1 cellular context compared by ENCODE assay signal in genomic region chr4:88523325-88524129, GRCh38.
A peak's percentile ranks its signal among the peaks of the same experiment; 100 is the strongest.
TF ChIP-seq lines count a peak whose summit lies in the region.

PYURF (minus strand) TSS chr4:88523776; CDS start chr4:88523700, 76 bp downstream.

TF ChIP-seq in HepG2, 621 proteins besides CTCF, POLR2A, EP300 and RAD21 (continued from another document and continues in another):
- TF ChIP-seq, protein P1, sequence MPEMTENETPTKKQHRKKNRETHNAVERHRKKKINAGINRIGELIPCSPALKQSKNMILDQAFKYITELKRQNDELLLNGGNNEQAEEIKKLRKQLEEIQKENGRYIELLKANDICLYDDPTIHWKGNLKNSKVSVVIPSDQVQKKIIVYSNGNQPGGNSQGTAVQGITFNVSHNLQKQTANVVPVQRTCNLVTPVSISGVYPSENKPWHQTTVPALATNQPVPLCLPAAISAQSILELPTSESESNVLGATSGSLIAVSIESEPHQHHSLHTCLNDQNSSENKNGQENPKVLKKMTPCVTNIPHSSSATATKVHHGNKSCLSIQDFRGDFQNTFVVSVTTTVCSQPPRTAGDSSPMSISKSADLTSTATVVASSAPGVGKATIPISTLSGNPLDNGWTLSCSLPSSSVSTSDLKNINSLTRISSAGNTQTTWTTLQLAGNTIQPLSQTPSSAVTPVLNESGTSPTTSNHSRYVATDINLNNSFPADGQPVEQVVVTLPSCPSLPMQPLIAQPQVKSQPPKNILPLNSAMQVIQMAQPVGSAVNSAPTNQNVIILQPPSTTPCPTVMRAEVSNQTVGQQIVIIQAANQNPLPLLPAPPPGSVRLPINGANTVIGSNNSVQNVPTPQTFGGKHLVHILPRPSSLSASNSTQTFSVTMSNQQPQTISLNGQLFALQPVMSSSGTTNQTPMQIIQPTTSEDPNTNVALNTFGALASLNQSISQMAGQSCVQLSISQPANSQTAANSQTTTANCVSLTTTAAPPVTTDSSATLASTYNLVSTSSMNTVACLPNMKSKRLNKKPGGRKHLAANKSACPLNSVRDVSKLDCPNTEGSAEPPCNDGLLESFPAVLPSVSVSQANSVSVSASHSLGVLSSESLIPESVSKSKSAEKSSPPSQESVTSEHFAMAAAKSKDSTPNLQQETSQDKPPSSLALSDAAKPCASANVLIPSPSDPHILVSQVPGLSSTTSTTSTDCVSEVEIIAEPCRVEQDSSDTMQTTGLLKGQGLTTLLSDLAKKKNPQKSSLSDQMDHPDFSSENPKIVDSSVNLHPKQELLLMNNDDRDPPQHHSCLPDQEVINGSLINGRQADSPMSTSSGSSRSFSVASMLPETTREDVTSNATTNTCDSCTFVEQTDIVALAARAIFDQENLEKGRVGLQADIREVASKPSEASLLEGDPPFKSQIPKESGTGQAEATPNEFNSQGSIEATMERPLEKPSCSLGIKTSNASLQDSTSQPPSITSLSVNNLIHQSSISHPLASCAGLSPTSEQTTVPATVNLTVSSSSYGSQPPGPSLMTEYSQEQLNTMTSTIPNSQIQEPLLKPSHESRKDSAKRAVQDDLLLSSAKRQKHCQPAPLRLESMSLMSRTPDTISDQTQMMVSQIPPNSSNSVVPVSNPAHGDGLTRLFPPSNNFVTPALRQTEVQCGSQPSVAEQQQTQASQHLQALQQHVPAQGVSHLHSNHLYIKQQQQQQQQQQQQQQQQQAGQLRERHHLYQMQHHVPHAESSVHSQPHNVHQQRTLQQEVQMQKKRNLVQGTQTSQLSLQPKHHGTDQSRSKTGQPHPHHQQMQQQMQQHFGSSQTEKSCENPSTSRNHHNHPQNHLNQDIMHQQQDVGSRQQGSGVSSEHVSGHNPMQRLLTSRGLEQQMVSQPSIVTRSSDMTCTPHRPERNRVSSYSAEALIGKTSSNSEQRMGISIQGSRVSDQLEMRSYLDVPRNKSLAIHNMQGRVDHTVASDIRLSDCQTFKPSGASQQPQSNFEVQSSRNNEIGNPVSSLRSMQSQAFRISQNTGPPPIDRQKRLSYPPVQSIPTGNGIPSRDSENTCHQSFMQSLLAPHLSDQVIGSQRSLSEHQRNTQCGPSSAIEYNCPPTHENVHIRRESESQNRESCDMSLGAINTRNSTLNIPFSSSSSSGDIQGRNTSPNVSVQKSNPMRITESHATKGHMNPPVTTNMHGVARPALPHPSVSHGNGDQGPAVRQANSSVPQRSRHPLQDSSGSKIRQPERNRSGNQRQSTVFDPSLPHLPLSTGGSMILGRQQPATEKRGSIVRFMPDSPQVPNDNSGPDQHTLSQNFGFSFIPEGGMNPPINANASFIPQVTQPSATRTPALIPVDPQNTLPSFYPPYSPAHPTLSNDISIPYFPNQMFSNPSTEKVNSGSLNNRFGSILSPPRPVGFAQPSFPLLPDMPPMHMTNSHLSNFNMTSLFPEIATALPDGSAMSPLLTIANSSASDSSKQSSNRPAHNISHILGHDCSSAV (CRISPR knock-in tag; IDR thresholded peaks at IDR 0.05; ENCODE audit: borderline replicate concordance) = no peak
- no peak; the same call in 1 of the 2 replicates for TF ChIP-seq MYPOP (CRISPR knock-in tag; IDR thresholded peaks at IDR 0.05)
- TF ChIP-seq STAT5B (CRISPR knock-in tag; IDR thresholded peaks at IDR 0.05) = peak; percentile 70; the same call in 1 of the 2 replicates
- no peak for TF ChIP-seq CEBPB (IDR thresholded peaks at IDR 0.05; ENCODE audit: borderline replicate concordance, low read depth, low read length)
- no peak for TF ChIP-seq SMARCC2 (IDR thresholded peaks at IDR 0.05)
- TF ChIP-seq, protein P2, sequence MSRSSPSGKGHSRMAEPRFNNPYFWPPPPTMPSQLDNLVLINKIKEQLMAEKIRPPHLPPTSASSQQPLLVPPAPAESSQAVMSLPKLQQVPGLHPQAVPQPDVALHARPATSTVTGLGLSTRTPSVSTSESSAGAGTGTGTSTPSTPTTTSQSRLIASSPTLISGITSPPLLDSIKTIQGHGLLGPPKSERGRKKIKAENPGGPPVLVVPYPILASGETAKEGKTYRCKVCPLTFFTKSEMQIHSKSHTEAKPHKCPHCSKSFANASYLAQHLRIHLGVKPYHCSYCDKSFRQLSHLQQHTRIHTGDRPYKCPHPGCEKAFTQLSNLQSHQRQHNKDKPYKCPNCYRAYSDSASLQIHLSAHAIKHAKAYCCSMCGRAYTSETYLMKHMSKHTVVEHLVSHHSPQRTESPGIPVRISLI (CRISPR knock-in tag; IDR thresholded peaks at IDR 0.05; ENCODE audit: borderline replicate concordance) = no peak
- peak; percentile 62 for TF ChIP-seq GABPA (IDR thresholded peaks at IDR 0.05; ENCODE audit: low read depth, low read length)
- TF ChIP-seq GABPA (CRISPR knock-in tag; IDR thresholded peaks at IDR 0.05; ENCODE audit: low read depth) = peak; percentile 85
- TF ChIP-seq ZNF556 (CRISPR knock-in tag; IDR thresholded peaks at IDR 0.05; ENCODE audit: borderline replicate concordance) = peak; percentile 92
- peak; percentile 73; the same call in 1 of the 2 replicates for TF ChIP-seq ZNF160 (CRISPR knock-in tag; IDR thresholded peaks at IDR 0.05)
- TF ChIP-seq TBX3 (IDR thresholded peaks at IDR 0.05; ENCODE audit: borderline replicate concordance) = peak; percentile 53; the same call in 1 of the 2 replicates
- TF ChIP-seq NFE2 (CRISPR knock-in tag; IDR thresholded peaks at IDR 0.05) = no peak
- TF ChIP-seq DNMT3B (CRISPR knock-in tag; conservative IDR thresholded peaks at IDR 0.05) = no peak
- TF ChIP-seq, protein P3, sequence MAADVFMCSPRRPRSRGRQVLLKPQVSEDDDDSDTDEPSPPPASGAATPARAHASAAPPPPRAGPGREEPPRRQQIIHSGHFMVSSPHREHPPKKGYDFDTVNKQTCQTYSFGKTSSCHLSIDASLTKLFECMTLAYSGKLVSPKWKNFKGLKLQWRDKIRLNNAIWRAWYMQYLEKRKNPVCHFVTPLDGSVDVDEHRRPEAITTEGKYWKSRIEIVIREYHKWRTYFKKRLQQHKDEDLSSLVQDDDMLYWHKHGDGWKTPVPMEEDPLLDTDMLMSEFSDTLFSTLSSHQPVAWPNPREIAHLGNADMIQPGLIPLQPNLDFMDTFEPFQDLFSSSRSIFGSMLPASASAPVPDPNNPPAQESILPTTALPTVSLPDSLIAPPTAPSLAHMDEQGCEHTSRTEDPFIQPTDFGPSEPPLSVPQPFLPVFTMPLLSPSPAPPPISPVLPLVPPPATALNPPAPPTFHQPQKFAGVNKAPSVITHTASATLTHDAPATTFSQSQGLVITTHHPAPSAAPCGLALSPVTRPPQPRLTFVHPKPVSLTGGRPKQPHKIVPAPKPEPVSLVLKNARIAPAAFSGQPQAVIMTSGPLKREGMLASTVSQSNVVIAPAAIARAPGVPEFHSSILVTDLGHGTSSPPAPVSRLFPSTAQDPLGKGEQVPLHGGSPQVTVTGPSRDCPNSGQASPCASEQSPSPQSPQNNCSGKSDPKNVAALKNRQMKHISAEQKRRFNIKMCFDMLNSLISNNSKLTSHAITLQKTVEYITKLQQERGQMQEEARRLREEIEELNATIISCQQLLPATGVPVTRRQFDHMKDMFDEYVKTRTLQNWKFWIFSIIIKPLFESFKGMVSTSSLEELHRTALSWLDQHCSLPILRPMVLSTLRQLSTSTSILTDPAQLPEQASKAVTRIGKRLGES (CRISPR knock-in tag; IDR thresholded peaks at IDR 0.05; ENCODE audit: borderline replicate concordance) = no peak
- TF ChIP-seq ZNF10 (CRISPR knock-in tag; IDR thresholded peaks at IDR 0.05; ENCODE audit: borderline replicate concordance, low read depth) = no peak
- TF ChIP-seq U2AF1 (optimal IDR thresholded peaks at IDR 0.05; ENCODE audit: low read depth, low read length) = no peak
- TF ChIP-seq ZNF772 (CRISPR knock-in tag; IDR thresholded peaks at IDR 0.05) = peak; percentile 87
- no peak for TF ChIP-seq RFX1 (IDR thresholded peaks at IDR 0.05)
- 0 out of 2 replicates have a peak, but pooled peaks have one; percentile 26 for TF ChIP-seq RFXANK (CRISPR knock-in tag; IDR thresholded peaks at IDR 0.05)
- TF ChIP-seq SIN3B (IDR thresholded peaks at IDR 0.05; ENCODE audit: low read length) = no peak
- peak; percentile 96; the same call in 1 of the 2 replicates for TF ChIP-seq ZSCAN21 (CRISPR knock-in tag; IDR thresholded peaks at IDR 0.05; ENCODE audit: borderline replicate concordance)
- no peak for TF ChIP-seq ZNF781 (CRISPR knock-in tag; IDR thresholded peaks at IDR 0.05; ENCODE audit: borderline replicate concordance, not compliant biosample characterization)
- TF ChIP-seq RFXAP (CRISPR knock-in tag; IDR thresholded peaks at IDR 0.05; ENCODE audit: borderline replicate concordance) = peak; percentile 91; the same call in 1 of the 2 replicates
- TF ChIP-seq ZNF605 (CRISPR knock-in tag; IDR thresholded peaks at IDR 0.05) = peak; percentile 69
- TF ChIP-seq ZNF367 (CRISPR knock-in tag; IDR thresholded peaks at IDR 0.05; ENCODE audit: borderline replicate concordance) = no peak
- peak; percentile 80; the same call in 1 of the 2 replicates for TF ChIP-seq DNMT1 (CRISPR knock-in tag; IDR thresholded peaks at IDR 0.05)
- peak; percentile 38; the same call in 1 of the 2 replicates for TF ChIP-seq ZNF101 (CRISPR knock-in tag; IDR thresholded peaks at IDR 0.05; ENCODE audit: borderline replicate concordance, low read depth)
- TF ChIP-seq ZFP90 (CRISPR knock-in tag; IDR thresholded peaks at IDR 0.05; ENCODE audit: borderline replicate concordance) = peak; percentile 59; the same call in 1 of the 2 replicates
- TF ChIP-seq TRAFD1 (CRISPR knock-in tag; IDR thresholded peaks at IDR 0.05; ENCODE audit: borderline replicate concordance) = no peak
- no peak for TF ChIP-seq PCBP1 (IDR thresholded peaks at IDR 0.05; ENCODE audit: borderline replicate concordance, low read depth, low read length)
- TF ChIP-seq ZNF850 (CRISPR knock-in tag; conservative IDR thresholded peaks at IDR 0.05) = 0 out of 2 replicates have a peak, but pooled peaks have one; percentile 52
- TF ChIP-seq, protein P4, sequence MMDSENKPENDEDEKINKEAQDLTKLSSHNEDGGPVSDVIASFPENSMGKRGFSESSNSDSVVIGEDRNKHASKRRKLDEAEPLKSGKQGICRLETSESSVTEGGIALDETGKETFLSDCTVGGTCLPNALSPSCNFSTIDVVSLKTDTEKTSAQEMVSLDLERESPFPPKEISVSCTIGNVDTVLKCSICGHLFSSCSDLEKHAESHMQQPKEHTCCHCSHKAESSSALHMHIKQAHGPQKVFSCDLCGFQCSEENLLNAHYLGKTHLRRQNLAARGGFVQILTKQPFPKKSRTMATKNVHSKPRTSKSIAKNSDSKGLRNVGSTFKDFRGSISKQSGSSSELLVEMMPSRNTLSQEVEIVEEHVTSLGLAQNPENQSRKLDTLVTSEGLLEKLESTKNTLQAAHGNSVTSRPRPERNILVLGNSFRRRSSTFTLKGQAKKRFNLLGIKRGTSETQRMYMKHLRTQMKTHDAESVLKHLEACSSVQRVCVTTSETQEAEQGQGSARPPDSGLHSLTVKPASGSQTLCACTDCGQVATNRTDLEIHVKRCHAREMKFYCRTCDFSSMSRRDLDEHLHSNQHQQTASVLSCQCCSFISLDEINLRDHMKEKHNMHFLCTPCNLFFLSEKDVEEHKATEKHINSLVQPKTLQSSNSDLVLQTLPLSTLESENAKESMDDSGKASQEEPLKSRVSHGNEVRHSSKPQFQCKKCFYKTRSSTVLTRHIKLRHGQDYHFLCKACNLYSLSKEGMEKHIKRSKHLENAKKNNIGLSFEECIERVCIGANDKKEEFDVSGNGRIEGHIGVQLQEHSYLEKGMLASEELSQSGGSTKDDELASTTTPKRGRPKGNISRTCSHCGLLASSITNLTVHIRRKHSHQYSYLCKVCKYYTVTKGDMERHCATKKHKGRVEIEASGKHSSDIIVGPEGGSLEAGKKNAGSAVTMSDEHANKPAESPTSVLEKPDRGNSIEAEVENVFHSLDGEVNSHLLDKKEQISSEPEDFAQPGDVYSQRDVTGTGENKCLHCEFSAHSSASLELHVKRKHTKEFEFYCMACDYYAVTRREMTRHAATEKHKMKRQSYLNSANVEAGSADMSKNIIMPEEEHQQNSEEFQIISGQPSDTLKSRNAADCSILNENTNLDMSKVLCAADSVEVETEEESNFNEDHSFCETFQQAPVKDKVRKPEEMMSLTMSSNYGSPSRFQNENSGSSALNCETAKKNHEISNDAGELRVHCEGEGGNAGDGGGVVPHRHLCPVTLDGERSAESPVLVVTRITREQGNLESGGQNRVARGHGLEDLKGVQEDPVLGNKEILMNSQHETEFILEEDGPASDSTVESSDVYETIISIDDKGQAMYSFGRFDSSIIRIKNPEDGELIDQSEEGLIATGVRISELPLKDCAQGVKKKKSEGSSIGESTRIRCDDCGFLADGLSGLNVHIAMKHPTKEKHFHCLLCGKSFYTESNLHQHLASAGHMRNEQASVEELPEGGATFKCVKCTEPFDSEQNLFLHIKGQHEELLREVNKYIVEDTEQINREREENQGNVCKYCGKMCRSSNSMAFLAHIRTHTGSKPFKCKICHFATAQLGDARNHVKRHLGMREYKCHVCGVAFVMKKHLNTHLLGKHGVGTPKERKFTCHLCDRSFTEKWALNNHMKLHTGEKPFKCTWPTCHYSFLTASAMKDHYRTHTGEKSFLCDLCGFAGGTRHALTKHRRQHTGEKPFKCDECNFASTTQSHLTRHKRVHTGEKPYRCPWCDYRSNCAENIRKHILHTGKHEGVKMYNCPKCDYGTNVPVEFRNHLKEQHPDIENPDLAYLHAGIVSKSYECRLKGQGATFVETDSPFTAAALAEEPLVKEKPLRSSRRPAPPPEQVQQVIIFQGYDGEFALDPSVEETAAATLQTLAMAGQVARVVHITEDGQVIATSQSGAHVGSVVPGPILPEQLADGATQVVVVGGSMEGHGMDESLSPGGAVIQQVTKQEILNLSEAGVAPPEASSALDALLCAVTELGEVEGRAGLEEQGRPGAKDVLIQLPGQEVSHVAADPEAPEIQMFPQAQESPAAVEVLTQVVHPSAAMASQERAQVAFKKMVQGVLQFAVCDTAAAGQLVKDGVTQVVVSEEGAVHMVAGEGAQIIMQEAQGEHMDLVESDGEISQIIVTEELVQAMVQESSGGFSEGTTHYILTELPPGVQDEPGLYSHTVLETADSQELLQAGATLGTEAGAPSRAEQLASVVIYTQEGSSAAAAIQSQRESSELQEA (CRISPR knock-in tag; IDR thresholded peaks at IDR 0.05; ENCODE audit: not compliant biosample characterization) = peak; percentile 10
- peak; percentile 92 for TF ChIP-seq ZNF891 (CRISPR knock-in tag; IDR thresholded peaks at IDR 0.05)
- no peak for TF ChIP-seq RARG (CRISPR knock-in tag; IDR thresholded peaks at IDR 0.05; ENCODE audit: low read depth)
- TF ChIP-seq MAF1 (CRISPR knock-in tag; IDR thresholded peaks at IDR 0.05; ENCODE audit: borderline replicate concordance) = peak; percentile 49
- 0 out of 2 replicates have a peak, but pooled peaks have one; percentile 50 for TF ChIP-seq FLYWCH1 (CRISPR knock-in tag; IDR thresholded peaks at IDR 0.05)
